In genomic region chr1:46248122-46248920, GRCh38 we compare ENCODE assay signal across 5 cellular contexts. TPM values are rescaled to one million over a fixed set of nuclear protein-coding genes. Genes with fewer than 3 reads are reported as not detected.
DNase-seq lines count a peak whose midpoint lies in the region; TF ChIP-seq lines count a peak whose summit lies in the region.

No MANE protein-coding gene starts in this region.

- H4K20me1 ChIP-seq in GM23248 (ENCODE audit: insufficient read depth) (no peaks in the 10 kb centered on the region), mammary epithelial cell (ENCODE audit: insufficient read depth, low read length) (no peaks in the 10 kb centered on the region)

- peaks cover 11% of the 10 kb centered on the region; the same call in 1 of the 2 replicates for H3K4me1 ChIP-seq in GM23248 (ENCODE audit: insufficient read depth)
- peaks cover 16% of the 10 kb centered on the region for H3K4me1 ChIP-seq in mammary epithelial cell (ENCODE audit: insufficient read depth, low read length)

- H3F3A ChIP-seq in GM23248 (ENCODE audit: insufficient read depth) = no peaks in the 10 kb centered on the region

- H3K27ac Mint-ChIP-seq in osteocyte (ENCODE audit: unreplicated experiment) = peak overlapping the region; percentile 52

- H3K4me1 Mint-ChIP-seq in osteocyte (ENCODE audit: unreplicated experiment) = peaks cover 25% of the 10 kb centered on the region

- TSS peak; percentile 60 for BruUV-seq in mammary epithelial cell (replicated peaks; lab: Mats Ljungman, UMichigan)

- H3K4me2 ChIP-seq in GM23248 (ENCODE audit: unreplicated experiment) (peak overlapping the region; percentile 80), mammary epithelial cell (ENCODE audit: insufficient read depth, low read depth, low read length) (peak overlapping the region; percentile 87)

- H3K9me3 Mint-ChIP-seq in osteocyte (ENCODE audit: unreplicated experiment) = no peaks in the 10 kb centered on the region

- H3K9ac ChIP-seq in GM23248 = peak overlapping the region; percentile 69
- H3K9ac ChIP-seq in mammary epithelial cell (ENCODE audit: insufficient read depth, low read length) = peak overlapping the region; percentile 75

- no peaks in the 10 kb centered on the region for H3K9me2 ChIP-seq in GM23248 (ENCODE audit: insufficient read depth)

- H3K4me3 ChIP-seq in GM23248 (peak overlapping the region; percentile 84), mammary epithelial cell (replicated peaks in 1 of 3; ENCODE audit: insufficient read depth in 1 of 3, low read depth in 2 of 3, low read length in 3 of 3) (peak overlapping the region; percentile 62 to 88 (median 81))

- no peaks in the 10 kb centered on the region for H3K27me3 ChIP-seq in GM23248 (replicated peaks; ENCODE audit: insufficient read depth)
- no peaks in the 10 kb centered on the region for H3K27me3 ChIP-seq in mammary epithelial cell (ENCODE audit: insufficient read depth, low read length)

- H3K36me3 ChIP-seq in GM23248 (ENCODE audit: low read depth) (no peaks in the 10 kb centered on the region), mammary epithelial cell (ENCODE audit: insufficient read depth, low read length) (peaks cover 8% of the 10 kb centered on the region)

- peak overlapping the region; percentile 84 for H2AFZ ChIP-seq in GM23248
- peak overlapping the region; percentile 93 for H2AFZ ChIP-seq in mammary epithelial cell (ENCODE audit: low read depth, low read length)

- no peaks in the 10 kb centered on the region for H3K27me3 Mint-ChIP-seq in osteocyte (ENCODE audit: unreplicated experiment)

- dilution Hi-C loops in mammary epithelial cell (cut with HindIII; ENCODE audit: low sequenced_read_pairs) = no loop called here

- CTCF ChIA-PET in mammary epithelial cell (lab: Charles Lee; ENCODE audit: low non-redundant PET) = no interaction called here

- H3K27ac ChIP-seq in GM23248 = no peak overlapping the region
- peak overlapping the region; percentile 73 for H3K27ac ChIP-seq in mammary epithelial cell (ENCODE audit: insufficient read depth, low read depth, low read length)

- in situ Hi-C loops in GM23248 (cut with MboI) (no loop called here), mammary epithelial cell (cut with MboI; ENCODE audit: low sequenced_read_pairs in 2 of 2) (no loop called here)

- peak in 1 of 2 donors; percentile 22 for TF ChIP-seq CTCF in mammary epithelial cell (conservative IDR thresholded peaks at IDR 0.05 in 1 of 2, IDR thresholded peaks at IDR 0.05 in 1 of 2; ENCODE audit: extremely low read depth in 1 of 2, insufficient read depth in 1 of 2, low read depth in 1 of 2, low read length in 2 of 2)
- no peak for TF ChIP-seq CTCF in osteocyte (IDR thresholded peaks at IDR 0.05)

- 1 to 2% methylated on average over 7 of the region's 7 CpGs for WGBS in GM23248 (ENCODE audit: low coverage in 1 of 2, low lambda C conversion rate in 2 of 2, missing lambda C conversion rate in 2 of 2), 2 experiments
- whole genome bisulfite sequencing in mammary epithelial cell (ENCODE audit: low coverage, missing lambda C conversion rate) = 0% methylated on average over 7 of the region's 7 CpGs

- H3K9me3 ChIP-seq in GM23248 (ENCODE audit: low read depth) (no peaks in the 10 kb centered on the region), mammary epithelial cell (replicated peaks; ENCODE audit: insufficient read depth, low read length) (no peaks in the 10 kb centered on the region)

- DNase-seq in GM23248 (peak; percentile 48), NCI-H226 (peak; percentile 46), mammary epithelial cell (peak; percentile 67), osteocyte (ENCODE audit: extremely low spot score, unreplicated experiment) (no peak), cerebellum (ENCODE audit: low spot score) (no peak)

- H3K36me3 Mint-ChIP-seq in osteocyte (ENCODE audit: unreplicated experiment) = no peaks in the 10 kb centered on the region

- H3K4me3 Mint-ChIP-seq in osteocyte (ENCODE audit: unreplicated experiment) = peak overlapping the region; percentile 84

- H3K79me2 ChIP-seq in GM23248 (ENCODE audit: insufficient read depth) (peaks cover 11% of the 10 kb centered on the region), mammary epithelial cell (ENCODE audit: insufficient read depth, low read length) (peaks cover 31% of the 10 kb centered on the region)

- intact Hi-C loops in mammary epithelial cell (cut with micrococcal nuclease) = loop anchor here (5.0 kb wide), 1 partner anchor 51 kb away; the partner anchor contains the start of gene POMGNT1

RNA-seq across cellular contexts. Expression of gene RAD54L, which starts 0.8 kb away (rescaled TPM):
- 1.9 and 3.0 TPM in 2 replicates for total RNA-seq in GM23248 (2014; rRNA removed; shearing (Covaris generic))
- polyA plus RNA-seq in GM23248 (2016; fragmentation: Nextera tagmentation; extraction: Ambion mirVana) (4.4 and 4.9 TPM in 2 replicates), mammary epithelial cell (10.5 TPM)
- total RNA-seq in mammary epithelial cell (10 to 100 TPM in 1 of 2 donors, 1 to 10 TPM in 1; 1.2 to 14.3 TPM), osteocyte (4.2 and 5.4 TPM in 2 replicates), cerebellum (2.6 TPM)
- 17.6 TPM for polyA minus RNA-seq in mammary epithelial cell

RNA-seq across cellular contexts. Expression of gene LURAP1, which starts 45.2 kb away (rescaled TPM):
- total RNA-seq in GM23248 (2014; rRNA removed; shearing (Covaris generic)) = 2.8 and 3.3 TPM in 2 replicates
- 1.9 and 2.4 TPM in 2 replicates for polyA plus RNA-seq in GM23248 (2016; fragmentation: Nextera tagmentation; extraction: Ambion mirVana)
- 10 to 100 TPM in 1 of 2 donors, 1 to 10 TPM in 1; 8.8 to 13.8 TPM for total RNA-seq in mammary epithelial cell
- 5.4 TPM for polyA plus RNA-seq in mammary epithelial cell
- polyA minus RNA-seq in mammary epithelial cell = 12.4 TPM
- 4.8 and 5.0 TPM in 2 replicates for total RNA-seq in osteocyte
- 3.1 TPM for total RNA-seq in cerebellum

RNA-seq across cellular contexts. Expression of gene POMGNT1, which starts 50.1 kb away (rescaled TPM):
- 79.1 and 98.6 TPM in 2 replicates for total RNA-seq in GM23248 (2014; rRNA removed; shearing (Covaris generic))
- polyA plus RNA-seq in GM23248 (2016; fragmentation: Nextera tagmentation; extraction: Ambion mirVana) = 57.6 and 58.9 TPM in 2 replicates
- 100 to 1,000 TPM in 1 of 2 donors, 10 to 100 TPM in 1; 92.5 to 144 TPM for total RNA-seq in mammary epithelial cell
- 73.1 TPM for polyA plus RNA-seq in mammary epithelial cell
- polyA minus RNA-seq in mammary epithelial cell = 55.2 TPM
- 76.8 and 88.9 TPM in 2 replicates for total RNA-seq in osteocyte
- total RNA-seq in cerebellum = 34.2 TPM

RNA-seq across cellular contexts. Expression of gene LRRC41, which starts 55.1 kb away (rescaled TPM):
- 131 and 133 TPM in 2 replicates for total RNA-seq in GM23248 (2014; rRNA removed; shearing (Covaris generic))
- polyA plus RNA-seq in GM23248 (2016; fragmentation: Nextera tagmentation; extraction: Ambion mirVana) (103 and 108 TPM in 2 replicates), mammary epithelial cell (54.8 TPM)
- total RNA-seq in mammary epithelial cell (100 to 1,000 TPM in 1 of 2 donors, 10 to 100 TPM in 1; 76.7 to 103 TPM), osteocyte (90.7 and 93.4 TPM in 2 replicates), cerebellum (50.8 TPM)
- 56.1 TPM for polyA minus RNA-seq in mammary epithelial cell

RNA-seq across cellular contexts. Expression of gene UQCRH, which starts 55.2 kb away (rescaled TPM):
- 334 and 337 TPM in 2 replicates for total RNA-seq in GM23248 (2014; rRNA removed; shearing (Covaris generic))
- polyA plus RNA-seq in GM23248 (2016; fragmentation: Nextera tagmentation; extraction: Ambion mirVana) (237 and 238 TPM in 2 replicates), mammary epithelial cell (677 TPM)
- total RNA-seq in mammary epithelial cell (100 to 1,000 TPM; 233 to 275 TPM), osteocyte (200 and 228 TPM in 2 replicates), cerebellum (177 TPM)
- 81.2 TPM for polyA minus RNA-seq in mammary epithelial cell

Comparison
In these comparisons a context has a peak if more than half of its experiments do, and no peak if none do; other contexts are left out.
1. DNase-seq: peak in GM23248 (single experiment), NCI-H226 (single experiment) and mammary epithelial cell (single experiment); none in osteocyte (single experiment) and cerebellum (single experiment).